1 cellular context compared by ENCODE assay signal in the genomic region with DNA sequence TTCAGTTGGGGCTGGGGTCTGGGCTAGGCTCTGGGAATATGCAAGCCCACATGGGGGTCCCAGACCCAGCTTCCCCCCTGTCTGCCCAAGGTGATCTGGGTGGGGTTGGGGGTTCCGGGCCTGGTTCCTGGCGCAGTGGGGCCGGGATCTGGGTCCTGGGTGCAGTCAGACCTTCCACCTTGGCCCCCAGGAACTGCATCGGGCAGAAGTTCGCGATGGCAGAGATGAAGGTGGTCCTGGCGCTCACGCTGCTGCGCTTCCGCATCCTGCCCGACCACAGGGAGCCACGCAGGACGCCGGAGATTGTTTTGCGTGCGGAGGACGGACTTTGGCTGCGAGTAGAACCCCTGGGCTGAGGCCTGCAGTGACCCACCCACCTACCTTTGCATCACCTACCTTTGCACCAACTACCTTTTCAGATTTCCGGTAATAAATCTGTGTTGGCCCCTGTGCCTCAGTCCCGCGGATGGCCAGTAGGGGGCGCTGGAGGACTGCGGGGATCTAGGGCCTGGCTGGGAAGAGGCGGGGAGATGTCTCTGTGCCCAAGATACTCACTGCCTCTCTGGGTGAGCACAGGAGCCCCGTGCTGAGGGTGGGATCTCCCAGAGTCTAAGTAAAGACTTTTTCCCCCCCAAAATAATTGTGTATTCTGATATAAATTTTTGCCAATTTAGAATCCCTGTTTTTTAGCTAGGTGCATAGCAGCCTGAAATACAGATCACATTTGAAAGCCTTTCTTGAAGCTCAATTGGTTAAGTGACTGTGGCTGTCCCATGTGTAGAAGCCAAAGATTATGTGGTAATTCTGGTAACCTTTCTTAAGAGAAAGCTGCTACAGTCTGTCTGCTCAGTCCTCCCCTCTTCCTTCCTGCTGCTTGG.
TF ChIP-seq lines count a peak whose summit lies in the region.

No MANE protein-coding gene starts in this region.

TF ChIP-seq in HCT116, 20 proteins besides CTCF, POLR2A, EP300 and RAD21 (continued from another document):
- TF ChIP-seq, protein P1, sequence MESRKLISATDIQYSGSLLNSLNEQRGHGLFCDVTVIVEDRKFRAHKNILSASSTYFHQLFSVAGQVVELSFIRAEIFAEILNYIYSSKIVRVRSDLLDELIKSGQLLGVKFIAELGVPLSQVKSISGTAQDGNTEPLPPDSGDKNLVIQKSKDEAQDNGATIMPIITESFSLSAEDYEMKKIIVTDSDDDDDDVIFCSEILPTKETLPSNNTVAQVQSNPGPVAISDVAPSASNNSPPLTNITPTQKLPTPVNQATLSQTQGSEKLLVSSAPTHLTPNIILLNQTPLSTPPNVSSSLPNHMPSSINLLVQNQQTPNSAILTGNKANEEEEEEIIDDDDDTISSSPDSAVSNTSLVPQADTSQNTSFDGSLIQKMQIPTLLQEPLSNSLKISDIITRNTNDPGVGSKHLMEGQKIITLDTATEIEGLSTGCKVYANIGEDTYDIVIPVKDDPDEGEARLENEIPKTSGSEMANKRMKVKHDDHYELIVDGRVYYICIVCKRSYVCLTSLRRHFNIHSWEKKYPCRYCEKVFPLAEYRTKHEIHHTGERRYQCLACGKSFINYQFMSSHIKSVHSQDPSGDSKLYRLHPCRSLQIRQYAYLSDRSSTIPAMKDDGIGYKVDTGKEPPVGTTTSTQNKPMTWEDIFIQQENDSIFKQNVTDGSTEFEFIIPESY (IDR thresholded peaks at IDR 0.05; ENCODE audit: extremely low read depth, insufficient replicate concordance, low read length): no peak
